In the genomic region with DNA sequence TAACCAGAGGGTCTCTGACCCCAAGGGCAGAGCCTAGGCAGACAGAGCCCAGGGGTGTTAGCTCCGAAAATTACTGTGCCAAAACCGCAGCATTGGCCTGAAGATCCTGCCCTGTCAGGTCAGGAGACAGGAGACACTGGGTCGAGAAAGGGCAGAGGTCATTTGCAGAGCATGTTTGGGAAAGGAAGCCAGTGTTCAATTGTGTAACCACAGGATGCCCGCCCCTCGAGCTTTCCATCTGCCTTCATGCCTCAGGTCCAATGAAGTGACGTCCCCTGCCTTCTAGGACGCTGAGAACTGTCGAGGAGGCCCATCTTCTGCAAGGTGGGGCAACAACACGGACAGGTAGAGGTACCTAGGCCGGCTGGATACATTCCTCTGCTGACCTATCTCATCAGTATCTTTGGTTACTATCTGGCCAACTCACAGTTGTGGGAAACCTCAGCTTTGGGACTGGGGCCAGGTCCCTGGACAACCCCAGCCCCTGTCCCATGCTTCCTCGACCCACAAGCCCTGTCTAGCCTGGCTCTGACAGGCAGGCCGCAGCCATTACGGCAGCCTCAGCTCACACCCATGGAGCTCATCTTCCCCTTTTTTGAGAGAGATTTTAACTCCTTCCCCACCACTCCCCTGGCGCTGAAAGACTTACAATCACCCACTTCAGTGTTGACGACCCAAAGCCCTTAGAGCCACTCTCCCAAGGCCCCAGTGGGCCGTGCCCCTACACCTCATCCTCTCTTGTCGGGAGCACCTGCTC, we compare ENCODE assay signal across 2 cellular contexts.
A peak's percentile ranks its signal among the peaks of the same experiment; 100 is the strongest.
TF ChIP-seq lines count a peak whose summit lies in the region.

No MANE protein-coding gene starts in this region.

TF ChIP-seq in HEK293T, 16 proteins besides CTCF, POLR2A, EP300 and RAD21:
- no peak for TF ChIP-seq FOXA1 (IDR thresholded peaks at IDR 0.05)
- TF ChIP-seq, protein P1, sequence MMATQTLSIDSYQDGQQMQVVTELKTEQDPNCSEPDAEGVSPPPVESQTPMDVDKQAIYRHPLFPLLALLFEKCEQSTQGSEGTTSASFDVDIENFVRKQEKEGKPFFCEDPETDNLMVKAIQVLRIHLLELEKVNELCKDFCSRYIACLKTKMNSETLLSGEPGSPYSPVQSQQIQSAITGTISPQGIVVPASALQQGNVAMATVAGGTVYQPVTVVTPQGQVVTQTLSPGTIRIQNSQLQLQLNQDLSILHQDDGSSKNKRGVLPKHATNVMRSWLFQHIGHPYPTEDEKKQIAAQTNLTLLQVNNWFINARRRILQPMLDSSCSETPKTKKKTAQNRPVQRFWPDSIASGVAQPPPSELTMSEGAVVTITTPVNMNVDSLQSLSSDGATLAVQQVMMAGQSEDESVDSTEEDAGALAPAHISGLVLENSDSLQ (IDR thresholded peaks at IDR 0.05) = peak; percentile 37; the same call in 1 of the 2 replicates

TF ChIP-seq in HepG2, 621 proteins besides CTCF, POLR2A, EP300 and RAD21 (continues in another document):
- TF ChIP-seq ZNF20 (CRISPR knock-in tag; IDR thresholded peaks at IDR 0.05) = no peak
- TF ChIP-seq ZSCAN20 (CRISPR knock-in tag; IDR thresholded peaks at IDR 0.05; ENCODE audit: borderline replicate concordance) = no peak
- TF ChIP-seq HOXA9 (CRISPR knock-in tag; IDR thresholded peaks at IDR 0.05; ENCODE audit: borderline replicate concordance) = no peak
- TF ChIP-seq, protein P2, sequence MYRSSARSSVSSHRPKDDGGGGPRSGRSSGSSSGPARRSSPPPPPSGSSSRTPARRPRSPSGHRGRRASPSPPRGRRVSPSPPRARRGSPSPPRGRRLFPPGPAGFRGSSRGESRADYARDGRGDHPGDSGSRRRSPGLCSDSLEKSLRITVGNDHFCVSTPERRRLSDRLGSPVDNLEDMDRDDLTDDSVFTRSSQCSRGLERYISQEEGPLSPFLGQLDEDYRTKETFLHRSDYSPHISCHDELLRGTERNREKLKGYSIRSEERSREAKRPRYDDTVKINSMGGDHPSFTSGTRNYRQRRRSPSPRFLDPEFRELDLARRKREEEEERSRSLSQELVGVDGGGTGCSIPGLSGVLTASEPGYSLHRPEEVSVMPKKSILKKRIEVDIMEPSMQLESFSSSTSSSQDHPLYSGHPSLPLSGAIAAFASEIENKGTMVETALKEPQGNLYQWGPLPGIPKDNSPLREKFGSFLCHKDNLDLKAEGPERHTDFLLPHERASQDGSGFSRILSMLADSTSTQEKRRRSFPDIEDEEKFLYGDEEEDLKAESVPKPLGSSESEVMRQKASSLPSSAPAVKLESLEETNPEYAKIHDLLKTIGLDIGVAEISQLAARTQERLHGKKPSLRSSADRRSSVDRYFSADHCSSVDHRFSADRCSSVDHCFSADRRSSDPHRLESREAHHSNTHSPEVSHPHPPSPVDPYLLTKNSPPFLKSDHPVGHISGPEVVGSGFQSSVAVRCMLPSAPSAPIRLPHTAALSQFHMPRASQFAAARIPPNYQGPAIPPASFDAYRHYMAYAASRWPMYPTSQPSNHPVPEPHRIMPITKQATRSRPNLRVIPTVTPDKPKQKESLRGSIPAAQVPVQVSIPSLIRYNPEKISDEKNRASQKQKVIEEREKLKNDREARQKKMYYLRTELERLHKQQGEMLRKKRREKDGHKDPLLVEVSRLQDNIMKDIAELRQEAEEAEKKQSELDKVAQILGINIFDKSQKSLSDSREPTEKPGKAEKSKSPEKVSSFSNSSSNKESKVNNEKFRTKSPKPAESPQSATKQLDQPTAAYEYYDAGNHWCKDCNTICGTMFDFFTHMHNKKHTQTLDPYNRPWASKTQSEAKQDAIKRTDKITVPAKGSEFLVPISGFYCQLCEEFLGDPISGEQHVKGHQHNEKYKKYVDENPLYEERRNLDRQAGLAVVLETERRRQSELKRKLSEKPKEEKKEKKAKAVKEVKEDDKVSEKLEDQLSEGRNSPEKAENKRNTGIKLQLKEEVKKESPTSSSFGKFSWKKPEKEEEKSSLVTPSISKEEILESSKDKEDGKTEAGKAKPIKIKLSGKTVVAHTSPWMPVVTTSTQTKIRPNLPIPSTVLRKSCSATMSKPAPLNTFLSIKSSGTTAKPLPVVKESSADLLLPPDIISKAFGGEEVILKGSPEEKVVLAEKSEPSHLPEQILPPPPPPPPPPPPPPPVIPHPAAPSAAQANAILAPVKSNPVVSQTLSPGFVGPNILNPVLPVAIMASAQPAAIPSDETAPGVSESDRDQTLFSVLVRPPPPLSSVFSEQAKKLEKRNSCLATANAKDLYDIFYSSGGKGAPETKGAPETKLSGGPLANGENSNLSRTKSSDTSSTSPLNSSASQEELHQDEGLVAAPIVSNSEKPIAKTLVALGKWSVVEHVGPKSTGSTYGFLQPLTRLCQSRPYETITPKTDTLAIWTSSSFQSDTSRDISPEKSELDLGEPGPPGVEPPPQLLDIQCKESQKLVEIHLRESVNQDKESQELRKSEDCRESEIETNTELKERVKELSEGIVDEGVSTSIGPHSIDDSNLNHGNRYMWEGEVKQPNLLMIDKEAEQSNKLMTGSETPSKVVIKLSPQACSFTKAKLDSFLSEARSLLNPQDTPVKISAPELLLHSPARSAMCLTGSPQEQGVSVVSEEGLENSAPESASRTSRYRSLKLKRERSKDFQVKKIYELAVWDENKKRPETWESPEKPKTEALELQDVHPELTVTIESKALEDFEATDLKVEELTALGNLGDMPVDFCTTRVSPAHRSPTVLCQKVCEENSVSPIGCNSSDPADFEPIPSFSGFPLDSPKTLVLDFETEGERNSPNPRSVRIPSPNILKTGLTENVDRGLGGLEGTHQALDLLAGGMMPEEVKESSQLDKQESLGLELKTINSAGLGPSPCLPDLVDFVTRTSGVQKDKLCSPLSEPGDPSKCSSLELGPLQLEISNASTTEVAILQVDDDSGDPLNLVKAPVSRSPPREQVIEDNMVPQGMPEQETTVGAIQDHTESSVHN (CRISPR knock-in tag; IDR thresholded peaks at IDR 0.05) = 0 out of 2 replicates have a peak, but pooled peaks have one; percentile 5
- TF ChIP-seq ZFP36L2 (CRISPR knock-in tag; IDR thresholded peaks at IDR 0.05) = no peak
- no peak for TF ChIP-seq KAT7 (CRISPR knock-in tag; IDR thresholded peaks at IDR 0.05; ENCODE audit: borderline replicate concordance)
- TF ChIP-seq GPN1 (CRISPR knock-in tag; IDR thresholded peaks at IDR 0.05; ENCODE audit: borderline replicate concordance) = no peak
- peak; percentile 23; the same call in 1 of the 2 replicates for TF ChIP-seq KAT8 (CRISPR knock-in tag; IDR thresholded peaks at IDR 0.05)
- TF ChIP-seq KDM5A (IDR thresholded peaks at IDR 0.05; ENCODE audit: borderline replicate concordance, low read length) = no peak
- TF ChIP-seq HNF1A (IDR thresholded peaks at IDR 0.05; ENCODE audit: low read depth) = no peak
- TF ChIP-seq HNF1A (CRISPR knock-in tag; IDR thresholded peaks at IDR 0.05; ENCODE audit: borderline replicate concordance) = 0 out of 2 replicates have a peak, but pooled peaks have one; percentile 27
- peak; percentile 69 for TF ChIP-seq PHF21A (CRISPR knock-in tag; IDR thresholded peaks at IDR 0.05)
- peak; percentile 19; the same call in 1 of the 2 replicates for TF ChIP-seq NCOA2 (CRISPR knock-in tag; IDR thresholded peaks at IDR 0.05)
- TF ChIP-seq NR2F2 (IDR thresholded peaks at IDR 0.05; ENCODE audit: borderline replicate concordance, low read depth) = peak; percentile 88
- TF ChIP-seq ESRRA (CRISPR knock-in tag; IDR thresholded peaks at IDR 0.05; ENCODE audit: low read depth) = 0 out of 2 replicates have a peak, but pooled peaks have one; percentile 57
- TF ChIP-seq, protein P3, sequence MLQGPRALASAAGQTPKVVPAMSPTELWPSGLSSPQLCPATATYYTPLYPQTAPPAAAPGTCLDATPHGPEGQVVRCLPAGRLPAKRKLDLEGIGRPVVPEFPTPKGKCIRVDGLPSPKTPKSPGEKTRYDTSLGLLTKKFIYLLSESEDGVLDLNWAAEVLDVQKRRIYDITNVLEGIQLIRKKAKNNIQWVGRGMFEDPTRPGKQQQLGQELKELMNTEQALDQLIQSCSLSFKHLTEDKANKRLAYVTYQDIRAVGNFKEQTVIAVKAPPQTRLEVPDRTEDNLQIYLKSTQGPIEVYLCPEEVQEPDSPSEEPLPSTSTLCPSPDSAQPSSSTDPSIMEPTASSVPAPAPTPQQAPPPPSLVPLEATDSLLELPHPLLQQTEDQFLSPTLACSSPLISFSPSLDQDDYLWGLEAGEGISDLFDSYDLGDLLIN (CRISPR knock-in tag; IDR thresholded peaks at IDR 0.05; ENCODE audit: borderline replicate concordance) = no peak
- TF ChIP-seq SOX5 (CRISPR knock-in tag; IDR thresholded peaks at IDR 0.05; ENCODE audit: borderline replicate concordance) = peak; percentile 73; the same call in 1 of the 2 replicates
- TF ChIP-seq, protein P4, sequence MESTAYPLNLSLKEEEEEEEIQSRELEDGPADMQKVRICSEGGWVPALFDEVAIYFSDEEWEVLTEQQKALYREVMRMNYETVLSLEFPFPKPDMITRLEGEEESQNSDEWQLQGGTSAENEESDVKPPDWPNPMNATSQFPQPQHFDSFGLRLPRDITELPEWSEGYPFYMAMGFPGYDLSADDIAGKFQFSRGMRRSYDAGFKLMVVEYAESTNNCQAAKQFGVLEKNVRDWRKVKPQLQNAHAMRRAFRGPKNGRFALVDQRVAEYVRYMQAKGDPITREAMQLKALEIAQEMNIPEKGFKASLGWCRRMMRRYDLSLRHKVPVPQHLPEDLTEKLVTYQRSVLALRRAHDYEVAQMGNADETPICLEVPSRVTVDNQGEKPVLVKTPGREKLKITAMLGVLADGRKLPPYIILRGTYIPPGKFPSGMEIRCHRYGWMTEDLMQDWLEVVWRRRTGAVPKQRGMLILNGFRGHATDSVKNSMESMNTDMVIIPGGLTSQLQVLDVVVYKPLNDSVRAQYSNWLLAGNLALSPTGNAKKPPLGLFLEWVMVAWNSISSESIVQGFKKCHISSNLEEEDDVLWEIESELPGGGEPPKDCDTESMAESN (CRISPR knock-in tag; conservative IDR thresholded peaks at IDR 0.05) = no peak
- TF ChIP-seq SOX13 (IDR thresholded peaks at IDR 0.05) = no peak
- peak in 1 of 2 experiments; percentile 71; a peak in 2 of 4 replicates for TF ChIP-seq SOX13 (CRISPR knock-in tag; conservative IDR thresholded peaks at IDR 0.05 in 1 of 2, IDR thresholded peaks at IDR 0.05 in 1 of 2)
- 0 out of 2 replicates have a peak, but pooled peaks have one; percentile 15 for TF ChIP-seq HHEX (CRISPR knock-in tag; IDR thresholded peaks at IDR 0.05)
- TF ChIP-seq WIZ (CRISPR knock-in tag; IDR thresholded peaks at IDR 0.05) = no peak
- TF ChIP-seq PHF8 (CRISPR knock-in tag; IDR thresholded peaks at IDR 0.05) = no peak
- TF ChIP-seq MBD4 (IDR thresholded peaks at IDR 0.05; ENCODE audit: borderline replicate concordance, low read length) = no peak
- TF ChIP-seq SYNCRIP (IDR thresholded peaks at IDR 0.05; ENCODE audit: insufficient read depth, low read depth, low read length) = no peak
- no peak for TF ChIP-seq ZFP36 (IDR thresholded peaks at IDR 0.05; ENCODE audit: borderline replicate concordance, low read depth, low read length, partially characterized antibody)
- no peak for TF ChIP-seq ISX (CRISPR knock-in tag; conservative IDR thresholded peaks at IDR 0.05)
- TF ChIP-seq CBX1 (IDR thresholded peaks at IDR 0.05; ENCODE audit: low read depth) = no peak
- no peak for TF ChIP-seq ZIK1 (CRISPR knock-in tag; IDR thresholded peaks at IDR 0.05; ENCODE audit: borderline replicate concordance, low read depth)
- no peak for TF ChIP-seq NCOA1 (CRISPR knock-in tag; IDR thresholded peaks at IDR 0.05)
- TF ChIP-seq ZNF570 (CRISPR knock-in tag; IDR thresholded peaks at IDR 0.05; ENCODE audit: borderline replicate concordance) = no peak
- TF ChIP-seq NONO (IDR thresholded peaks at IDR 0.05) = no peak
- 0 out of 2 replicates have a peak, but pooled peaks have one; percentile 37 for TF ChIP-seq NONO (CRISPR knock-in tag; conservative IDR thresholded peaks at IDR 0.05)
